In the genomic region with DNA sequence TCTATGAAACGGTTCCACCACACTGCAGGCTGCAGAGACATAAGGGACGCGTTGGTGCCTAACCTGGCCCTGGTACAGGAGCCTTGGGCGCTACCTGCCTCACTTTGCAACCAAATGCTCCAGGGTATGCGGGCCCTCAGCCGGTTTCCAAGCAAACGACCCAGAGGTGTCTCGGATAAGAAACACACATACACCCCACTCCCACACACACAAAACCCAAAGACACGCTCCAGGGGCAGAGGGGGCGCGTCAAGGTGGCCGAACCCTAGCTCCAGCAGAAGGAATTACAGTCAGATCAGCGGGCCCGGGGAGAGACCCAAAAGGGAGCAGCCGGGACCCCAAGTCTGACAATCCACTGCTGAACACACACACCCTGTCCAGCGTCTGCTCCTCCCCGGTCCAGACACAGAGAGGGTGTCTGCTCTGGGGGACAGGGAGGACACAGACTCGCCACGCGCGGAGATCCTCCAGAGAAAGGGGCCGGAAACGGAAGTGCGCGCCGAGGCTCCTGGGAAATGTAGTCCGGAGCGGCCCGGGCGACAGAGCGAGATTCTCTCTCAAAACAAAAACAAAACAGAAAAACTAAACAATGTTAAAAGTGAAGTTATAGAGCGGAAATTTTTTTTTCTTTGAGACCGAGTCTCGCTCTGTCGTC, we compare ENCODE assay signal across 8 cellular contexts. TPM values are rescaled to one million over a fixed set of nuclear protein-coding genes. Genes with fewer than 3 reads are reported as not detected.
DNase-seq lines count a peak whose midpoint lies in the region; ATAC-seq and TF ChIP-seq lines count a peak whose summit lies in the region.
"Not testable (repeated sequence)": the region's sequence is repeated elsewhere in the genome, so short reads cannot be mapped to it uniquely, and the experiment has no call there.

Gene TRIM16 (minus strand): TSS at position 488 of the 655 bp plus-strand sequence. CDS start 32,702 bp downstream, outside the sequence.

- not testable (repeated sequence) for H2BK5ac ChIP-seq in H9 (ENCODE audit: insufficient read length, low read length)

- H4K5ac ChIP-seq in H9 (ENCODE audit: insufficient read length, low read depth, low read length) = not testable (repeated sequence)

- H2AFZ ChIP-seq in H9 (ENCODE audit: low read length) = peak within 1 kb of the TSS; percentile 73

- not testable (repeated sequence) for H2BK20ac ChIP-seq in H9 (ENCODE audit: low read depth, low read length, poor library complexity, severe bottlenecking)

- not testable (repeated sequence) for H3K9me3 ChIP-seq in ES-I3 (ENCODE audit: control insufficient read depth, insufficient read depth, low read length); H9 (ENCODE audit: control insufficient read depth, low read depth, low read length)

- H3K4me1 ChIP-seq in ES-I3 (ENCODE audit: insufficient read depth, low read length); H9 (ENCODE audit: insufficient read depth, low read length): not testable (repeated sequence)

- ATAC-seq in stimulated activated naive CD8-positive, alpha-beta T cell treated with anti-CD3 and anti-CD28 coated beads, Interleukin-15, Interleukin-2, amounts not matched to agents 100 U/mL and 50 U/mL, for 24 hours = peak; percentile 93

- H4K20me1 ChIP-seq in H9 (ENCODE audit: control insufficient read depth, insufficient read depth, insufficient read length) = not testable (repeated sequence)

- not testable (repeated sequence) for H3K23me2 ChIP-seq in H9 (ENCODE audit: insufficient read length, low read depth, low read length, poor library complexity, severe bottlenecking)

- not testable (repeated sequence) for H3K79me2 ChIP-seq in H9 (ENCODE audit: insufficient read depth, low read length)

- not testable (repeated sequence) for H3K36me3 ChIP-seq in ES-I3 (ENCODE audit: insufficient read depth, low read length)

- not testable (repeated sequence) for H3K27ac ChIP-seq in H9 (ENCODE audit: insufficient read length, low read depth, low read length)

- not testable (repeated sequence) for H3T11ph ChIP-seq in H9 (ENCODE audit: low read length)

- not testable (repeated sequence) for H2BK12ac ChIP-seq in H9 (ENCODE audit: insufficient read length, low read depth, low read length)

- H3K4me1 Mint-ChIP-seq in H9 (peaks cover 10 to 12% of the 10 kb centered on the region in 2 experiments), neural crest cell (peaks cover 30% of the 10 kb centered on the region)

- H3K9ac ChIP-seq in ES-I3 (ENCODE audit: low read depth, low read length) (peak within 1 kb of the TSS; percentile 72), H9 (ENCODE audit: extremely low read depth, insufficient read length, low read length) (peak within 1 kb of the TSS; percentile 78)

- H2BK15ac ChIP-seq in H9 (ENCODE audit: low read depth, low read length) = not testable (repeated sequence)

- not testable (repeated sequence) for H4K8ac ChIP-seq in H9 (replicated peaks; ENCODE audit: insufficient read length, low read depth, low read length)

- not testable (repeated sequence) for H3K4ac ChIP-seq in H9 (ENCODE audit: low read depth, low read length)

- not testable (repeated sequence) for H3K14ac ChIP-seq in H9 (ENCODE audit: insufficient read depth, low read length)

- not testable (repeated sequence) for H2AK5ac ChIP-seq in H9 (ENCODE audit: insufficient read length, low read length)

- H3K18ac ChIP-seq in H9 (ENCODE audit: insufficient read length, low read depth, low read length) = not testable (repeated sequence)

- H4K91ac ChIP-seq in H9 (ENCODE audit: insufficient read length, low read depth, low read length) = not testable (repeated sequence)

- H3K56ac ChIP-seq in H9 (ENCODE audit: insufficient read length, low read depth, low read length) = not testable (repeated sequence)

- H3K36me3 Mint-ChIP-seq in H9 (ENCODE audit: insufficient read depth in 1 of 3, low read depth in 3 of 3) = peaks cover 5 to 17% (median 15%) of the 10 kb centered on the region in 3 experiments; a peak in 6 of 7 replicates
- H3K36me3 Mint-ChIP-seq in neural crest cell (ENCODE audit: low read depth) = not testable (repeated sequence)

- H3K27ac Mint-ChIP-seq in H9 = peak within 1 kb of the TSS; percentile 74 to 98 (median 91); a peak in 6 of 7 replicates
- H3K27ac Mint-ChIP-seq in neural crest cell (ENCODE audit: unreplicated experiment) = peak within 1 kb of the TSS; percentile 97

- peak; percentile 52 for TF ChIP-seq CTCF in H9 (conservative IDR thresholded peaks at IDR 0.05)
- TF ChIP-seq CTCF in neural crest cell (conservative IDR thresholded peaks at IDR 0.05) = peak; percentile 53

- H2BK120ac ChIP-seq in H9 (ENCODE audit: low read depth, low read length, poor library complexity, severe bottlenecking) = not testable (repeated sequence)

- H3K9me3 Mint-ChIP-seq in H9, neural crest cell: not testable (repeated sequence)

- H3K79me1 ChIP-seq in H9 (ENCODE audit: insufficient read depth, low read depth, low read length, poor library complexity, severe bottlenecking) = not testable (repeated sequence)

- not testable (repeated sequence) for H3K27me3 Mint-ChIP-seq in H9 (ENCODE audit: low read depth); neural crest cell (ENCODE audit: low read depth)

- no CpG with 5 or more reads among the region's 35 CpGs for WGBS in H9 (ENCODE audit: extremely low coverage, insufficient read length, low lambda C conversion rate)

- peak within 1 kb of the TSS; percentile 93 to 97 for H3K4me3 Mint-ChIP-seq in H9
- peak within 1 kb of the TSS; percentile 94 for H3K4me3 Mint-ChIP-seq in neural crest cell

- peak within 1 kb of the TSS; percentile 50 for H3K4me2 ChIP-seq in H9 (ENCODE audit: insufficient read depth, insufficient read length, low read length)

- H3K23ac ChIP-seq in H9 (ENCODE audit: insufficient read length, low read depth, low read length) = not testable (repeated sequence)

- H3K27me3 ChIP-seq in H9 (ENCODE audit: insufficient read depth, low read length) = not testable (repeated sequence)

- DNase-seq in H9 = peak; percentile 69
- DNase-seq in LoVo (ENCODE audit: low spot score) = peak; percentile 52
- peak; percentile 68 for DNase-seq in SK-N-DZ (ENCODE audit: low spot score)
- peak; percentile 31 to 74 (median 51) for DNase-seq in activated naive CD4-positive, alpha-beta T cell (lab: John Stamatoyannopoulos, UW)
- peak; percentile 49 for DNase-seq in foreskin melanocyte
- peak; percentile 57 for DNase-seq in neural crest cell (ENCODE audit: low read depth, low spot score)
- peak; percentile 81 for DNase-seq in stimulated activated naive CD8-positive, alpha-beta T cell treated with anti-CD3 and anti-CD28 coated beads, Interleukin-15, Interleukin-2, amounts not matched to agents 100 U/mL and 50 U/mL, for 24 hours

RNA-seq across cellular contexts. Expression of gene TRIM16, which starts in this region (rescaled TPM):
- total RNA-seq in H9 (2021) (15.1 and 17.7 TPM in 2 replicates), neural crest cell (31.8 and 34.8 TPM in 2 replicates)
- polyA plus RNA-seq in SK-N-DZ (2014; cell fraction: cytosol; rRNA removed) = 47.6 and 49.0 TPM in 2 replicates
- polyA plus RNA-seq in SK-N-DZ (2014; cell fraction: nucleus; rRNA removed) = 17.6 and 31.7 TPM in 2 replicates
